ENCODE assay signal across 15 cellular contexts in genomic region chr1:30965914-30966313, GRCh38. TPM values are rescaled to one million over a fixed set of nuclear protein-coding genes. Genes with fewer than 3 reads are reported as not detected.
DNase-seq lines count a peak whose midpoint lies in the region; ATAC-seq and TF ChIP-seq lines count a peak whose summit lies in the region.
"Had no signal": no experiment of that assay in that cellular context is flagged by ENCODE, and none has a peak within 500 bp of the region (broad histone marks: within the 10 kb centered on the region; RNA-seq: fewer than 3 reads in every experiment).

No MANE protein-coding gene starts in this region.

- H3K9me3 ChIP-seq in osteoblast (ENCODE audit: low read depth, low read length) (no peaks in the 10 kb centered on the region), spleen (no peaks in the 10 kb centered on the region)
- H3K9me3 ChIP-seq: left lung, uterus had no signal

- in situ Hi-C loops in G401 (cut with HindIII; ENCODE audit: low sequenced_read_pairs) = no loop called here

- TF ChIP-seq POLR2A in spleen (IDR thresholded peaks at IDR 0.05) = no peak

- peaks cover 21% of the 10 kb centered on the region for H4K20me1 ChIP-seq in osteoblast (ENCODE audit: insufficient read depth, low read length)

- 76 to 90% (median 89%) methylated on average over 8 of the region's 8 CpGs for WGBS in spleen, 5 donors

- ATAC-seq in HG02571 (IDR thresholded peaks at IDR 0.05; ENCODE audit: unreplicated experiment) = no peak
- ATAC-seq: activated CD8-positive, alpha-beta T cell treated with anti-CD3 and anti-CD28 coated beads, Interleukin-2, amount 10 ng/mL, durations not matched to agents 7 days and 5 days; left lung; natural killer cell treated with Interleukin-12 subunit alpha and Interleukin-12 subunit beta and Interleukin-15 and Interleukin-18, amount 100 ng/mL, for 72 hours had no signal

- intact Hi-C loops in dorsolateral prefrontal cortex (cut with DNase I) = no loop called here
- intact Hi-C loops in spleen (cut with DNase I; ENCODE audit: low total_unique reads) = no loop called here

- H3K36me3 ChIP-seq in osteoblast (ENCODE audit: insufficient read depth, low read length) (peaks cover 69% of the 10 kb centered on the region), spleen (peaks cover 0 to 98% (median 80%) of the 10 kb centered on the region in 6 donors)
- H3K36me3 ChIP-seq: uterus had no signal

- TF ChIP-seq CTCF in dorsolateral prefrontal cortex (IDR thresholded peaks at IDR 0.05 in 54 of 56, conservative IDR thresholded peaks at IDR 0.05 in 2 of 56; ENCODE audit: low read depth in 1 of 56, partially characterized antibody in 56 of 56) = no peak
- TF ChIP-seq CTCF in osteoblast (IDR thresholded peaks at IDR 0.05; ENCODE audit: extremely low read depth, low read depth, low read length) = no peak
- no peak for TF ChIP-seq CTCF in spleen (IDR thresholded peaks at IDR 0.05 in 8 of 11, conservative IDR thresholded peaks at IDR 0.05 in 3 of 11)

- H3K4me3 ChIP-seq in dorsolateral prefrontal cortex = no peak overlapping the region
- no peak overlapping the region for H3K4me3 ChIP-seq in osteoblast (ENCODE audit: insufficient read depth, low read length)
- H3K4me3 ChIP-seq in spleen = no peak overlapping the region
- H3K4me3 ChIP-seq: left lung, uterus had no signal

- H3K4me2 ChIP-seq in osteoblast (ENCODE audit: insufficient read depth, low read length) = no peak overlapping the region

- H3K79me2 ChIP-seq in osteoblast (ENCODE audit: insufficient read depth, low read length) = peaks cover 77% of the 10 kb centered on the region

- H2AFZ ChIP-seq in osteoblast (ENCODE audit: low read length) = no peak overlapping the region

- H3K27ac ChIP-seq in dorsolateral prefrontal cortex = peak overlapping the region in 47 of 59 donors; percentile 1 to 71 (median 33)
- peak overlapping the region; percentile 0 for H3K27ac ChIP-seq in osteoblast (ENCODE audit: low read depth, low read length)
- H3K27ac ChIP-seq in spleen = peak overlapping the region in 3 of 8 donors; percentile 9 to 39 (median 18)
- H3K27ac ChIP-seq: left lung had no signal

- peak; percentile 56 for DNase-seq in G401 (ENCODE audit: low spot score)
- peak; percentile 38 for DNase-seq in NCI-H1694 treated with DMSO at 0.1 percent for 48 hours (lab: John Stamatoyannopoulos, UW)
- DNase-seq in dorsolateral prefrontal cortex = peak in 1 of 10 donors; percentile 12
- DNase-seq in osteoblast (ENCODE audit: insufficient read length, low spot score, missing footprints) = no peak
- no peak for DNase-seq in COR-L47 (lab: John Stamatoyannopoulos, UW)
- no peak for DNase-seq in spleen
- DNase-seq in COLO668 (lab: John Stamatoyannopoulos, UW; ENCODE audit: unreplicated experiment) = no peak
- DNase-seq: activated CD8-positive, alpha-beta T cell treated with anti-CD3 and anti-CD28 coated beads, Interleukin-2, amount 10 ng/mL, durations not matched to agents 7 days and 5 days; left lung; NCI-H226; retina; stimulated activated CD4-positive, alpha-beta T cell treated with anti-CD3 and anti-CD28 coated beads, Interleukin-4, amount 100 ng/mL, for 24 hours; uterus had no signal

- no peaks in the 10 kb centered on the region for H3K27me3 ChIP-seq in dorsolateral prefrontal cortex
- H3K27me3 ChIP-seq in osteoblast (ENCODE audit: insufficient read depth, low read length) = no peaks in the 10 kb centered on the region
- H3K27me3 ChIP-seq in spleen (replicated peaks in 1 of 7) = no peaks in the 10 kb centered on the region
- H3K27me3 ChIP-seq: left lung, uterus had no signal

- H3K4me1 ChIP-seq in osteoblast (ENCODE audit: insufficient read depth, low read length) = peaks cover 10% of the 10 kb centered on the region
- peaks cover 0 to 43% (median 22%) of the 10 kb centered on the region in 6 donors for H3K4me1 ChIP-seq in spleen

RNA-seq across cellular contexts. Expression of gene SDC3, which starts 57.4 kb away (rescaled TPM):
- total RNA-seq in G401 (2014; rRNA removed; shearing (Covaris generic)) = 23.0 and 26.6 TPM in 2 replicates
- total RNA-seq in dorsolateral prefrontal cortex = 100 to 1,000 TPM in 115 of 120 experiments, 10 to 100 TPM in 5; 83.7 to 243 (median 122) TPM
- 38.0 and 39.8 TPM in 2 replicates for total RNA-seq in osteoblast
- total RNA-seq in spleen = 100 to 1,000 TPM; 134 to 347 (median 175) TPM
- 10 to 100 TPM in 2 of 3 donors, 1 to 10 TPM in 1; 8.0 to 43.5 (median 14.5) TPM for polyA plus RNA-seq in spleen
- total RNA-seq: activated CD8-positive, alpha-beta T cell treated with anti-CD3 and anti-CD28 coated beads, Interleukin-2, amount 10 ng/mL, durations not matched to agents 7 days and 5 days had no signal

Comparison
In these comparisons a context has a peak if more than half of its experiments do, and no peak if none do; other contexts are left out.
1. DNase-seq: peak in G401 (single experiment) and NCI-H1694 treated with DMSO at 0.1 percent for 48 hours (single experiment); none in osteoblast (single experiment), COR-L47 (single experiment), spleen (single experiment) and COLO668 (single experiment).